23 cellular contexts compared by ENCODE assay signal in genomic region chr13:25608181-25608580, GRCh38.
DNase-seq lines count a peak whose midpoint lies in the region; ATAC-seq and TF ChIP-seq lines count a peak whose summit lies in the region.
"Had no signal": no experiment of that assay in that cellular context is flagged by ENCODE, and none has a peak within 500 bp of the region (broad histone marks: within the 10 kb centered on the region; RNA-seq: fewer than 3 reads in every experiment).

No MANE protein-coding gene starts in this region.

- no peaks in the 10 kb centered on the region for H4K20me1 ChIP-seq in osteoblast (ENCODE audit: insufficient read depth, low read length)

- no peak for TF ChIP-seq CTCF in osteoblast (IDR thresholded peaks at IDR 0.05; ENCODE audit: extremely low read depth, low read depth, low read length)

- no peak overlapping the region for H3K4me2 ChIP-seq in osteoblast (ENCODE audit: insufficient read depth, low read length)

- DNase-seq in NCI-H2107 treated with DMSO at 0.1 percent for 48 hours (lab: John Stamatoyannopoulos, UW; ENCODE audit: unreplicated experiment) (peak; percentile 17), NCI-H2107 (lab: John Stamatoyannopoulos, UW) (no peak), NCI-H146 (lab: John Stamatoyannopoulos, UW) (peak; percentile 22), NCI-H510A treated with DMSO at 0.1 percent for 48 hours (lab: John Stamatoyannopoulos, UW) (peak; percentile 51), osteoblast (ENCODE audit: insufficient read length, low spot score, missing footprints) (peak; percentile 9), GM03348 (ENCODE audit: low spot score) (no peak), left colon (no peak), MG63 (no peak)
- DNase-seq: activated CD4-positive, CD25-positive, alpha-beta regulatory T cell treated with anti-CD3 and anti-CD28 coated beads, Interleukin-2, amount 50 U/mL, for 72 hours; activated CD8-positive, alpha-beta T cell treated with anti-CD3 and anti-CD28 coated beads, Interleukin-2, amount 10 ng/mL, durations not matched to agents 7 days and 5 days; activated gamma-delta T cell; adrenal gland; esophagus squamous epithelium; gastrocnemius medialis; H7; hippocampal formation; mucosa of descending colon; NCI-H446 treated with DMSO at 0.1 percent for 48 hours; sigmoid colon; stimulated activated CD4-positive, alpha-beta T cell treated with anti-CD3 and anti-CD28 coated beads, Interleukin-15, amount 100 ng/mL, for 24 hours; trophoblast cell had no signal

- intact Hi-C loops in left colon (cut with DNase I, micrococcal nuclease): no loop called here

- H3K9me3 ChIP-seq in osteoblast (ENCODE audit: low read depth, low read length) (no peaks in the 10 kb centered on the region), MG63 (no peaks in the 10 kb centered on the region)
- H3K9me3 ChIP-seq: adrenal gland, esophagus squamous epithelium, gastrocnemius medialis, mucosa of descending colon, sigmoid colon had no signal

- no peak overlapping the region for H2AFZ ChIP-seq in osteoblast (ENCODE audit: low read length)

- no peak overlapping the region for H3K27ac ChIP-seq in osteoblast (ENCODE audit: low read depth, low read length)
- H3K27ac ChIP-seq: adrenal gland, coronary artery, esophagus squamous epithelium, gastrocnemius medialis, HL-60, sigmoid colon had no signal

- H3K4me1 ChIP-seq in osteoblast (ENCODE audit: insufficient read depth, low read length): no peaks in the 10 kb centered on the region
- H3K4me1 ChIP-seq: adrenal gland, esophagus squamous epithelium, gastrocnemius medialis, sigmoid colon had no signal

- ATAC-seq in left colon: no peak
- ATAC-seq: activated CD8-positive, alpha-beta T cell treated with anti-CD3 and anti-CD28 coated beads, Interleukin-2, amount 10 ng/mL, durations not matched to agents 7 days and 5 days; gastrocnemius medialis; mucosa of descending colon had no signal

- H3K27me3 ChIP-seq in osteoblast (ENCODE audit: insufficient read depth, low read length): no peaks in the 10 kb centered on the region
- H3K27me3 ChIP-seq in MG63: peaks cover 8% of the 10 kb centered on the region; the same call in 1 of the 2 replicates
- H3K27me3 ChIP-seq: adrenal gland, esophagus squamous epithelium, gastrocnemius medialis, sigmoid colon had no signal

- H3K4me3 ChIP-seq in osteoblast (ENCODE audit: insufficient read depth, low read length): no peak overlapping the region
- H3K4me3 ChIP-seq in MG63: no peak overlapping the region
- H3K4me3 ChIP-seq: adrenal gland, coronary artery, esophagus squamous epithelium, gastrocnemius medialis, mucosa of descending colon, sigmoid colon had no signal

- H3K36me3 ChIP-seq in osteoblast (ENCODE audit: insufficient read depth, low read length) (no peaks in the 10 kb centered on the region), MG63 (no peaks in the 10 kb centered on the region)
- H3K36me3 ChIP-seq: adrenal gland, esophagus squamous epithelium, gastrocnemius medialis, sigmoid colon had no signal

- no peaks in the 10 kb centered on the region for H3K79me2 ChIP-seq in osteoblast (ENCODE audit: insufficient read depth, low read length)

Comparison
In these comparisons a context has a peak if more than half of its experiments do, and no peak if none do; other contexts are left out.
1. DNase-seq: peak in NCI-H2107 treated with DMSO at 0.1 percent for 48 hours (single experiment), NCI-H146 (single experiment), NCI-H510A treated with DMSO at 0.1 percent for 48 hours (single experiment) and osteoblast (single experiment); none in NCI-H2107 (single experiment), GM03348 (single experiment), left colon (0 of 2) and MG63 (single experiment).